In genomic region chr2:239009001-239009961, GRCh38 we compare ENCODE assay signal across 21 cellular contexts.
DNase-seq lines count a peak whose midpoint lies in the region; ATAC-seq, FAIRE-seq and TF ChIP-seq lines count a peak whose summit lies in the region.
"Had no signal": no experiment of that assay in that cellular context is flagged by ENCODE, and none has a peak within 500 bp of the region (broad histone marks: within the 10 kb centered on the region; RNA-seq: fewer than 3 reads in every experiment).

No MANE protein-coding gene starts in this region.

- H3K4me2 ChIP-seq in HepG2 (ENCODE audit: low read depth, low read length) (no peak overlapping the region), astrocyte (ENCODE audit: low read length) (no peak overlapping the region)

- H4K20me1 ChIP-seq in HepG2 (ENCODE audit: insufficient read depth, low read length) = peaks cover 2% of the 10 kb centered on the region; the same call in 1 of the 2 replicates
- no peaks in the 10 kb centered on the region for H4K20me1 ChIP-seq in astrocyte (ENCODE audit: insufficient read depth, low read length)

- no peak overlapping the region for H3K4me3 ChIP-seq in right lobe of liver
- H3K4me3 ChIP-seq in HepG2 (replicated peaks in 1 of 3; ENCODE audit: insufficient read depth in 1 of 3, low read depth in 2 of 3, low read length in 3 of 3) = no peak overlapping the region
- no peak overlapping the region for H3K4me3 ChIP-seq in astrocyte (ENCODE audit: insufficient read depth, low read depth, low read length)
- H3K4me3 ChIP-seq: cardiac muscle cell, dorsolateral prefrontal cortex, GM23248, right atrium auricular region, suprapubic skin had no signal

- TF ChIP-seq EP300 in HepG2 (IDR thresholded peaks at IDR 0.05; ENCODE audit: low read depth in 2 of 2, low read length in 2 of 2) (no peak), HepG2 (CRISPR knock-in tag; IDR thresholded peaks at IDR 0.05; ENCODE audit: borderline replicate concordance) (no peak)

- H3K4me1 Mint-ChIP-seq in astrocyte (ENCODE audit: low read depth, unreplicated experiment) = no peaks in the 10 kb centered on the region
- no peaks in the 10 kb centered on the region for H3K4me1 Mint-ChIP-seq in activated naive CD8-positive, alpha-beta T cell treated with anti-CD3 and anti-CD28 coated beads, Interleukin-2, amount 50 U/mL, for 24 hours
- H3K4me1 Mint-ChIP-seq: T-helper 17 cell had no signal

- H3K9ac ChIP-seq in HepG2 (ENCODE audit: insufficient read depth, low read depth, low read length) = no peak overlapping the region
- H3K9ac ChIP-seq in astrocyte (ENCODE audit: low read length) = no peak overlapping the region
- H3K9ac ChIP-seq: GM23248 had no signal

- WGBS in right lobe of liver (ENCODE audit: insufficient coverage, low coverage, low lambda C conversion rate, missing lambda C conversion rate) = 67% methylated on average over 22 of the region's 41 CpGs
- WGBS in HepG2 (ENCODE audit: low lambda C conversion rate) = 45% methylated on average over 41 of the region's 41 CpGs

- POLR2A ChIA-PET in HepG2 (lab: Yijun Ruan, JAX) = no interaction called here

- peaks cover 7% of the 10 kb centered on the region for H3K9me3 Mint-ChIP-seq in astrocyte (ENCODE audit: unreplicated experiment)
- H3K9me3 Mint-ChIP-seq in activated naive CD8-positive, alpha-beta T cell treated with anti-CD3 and anti-CD28 coated beads, Interleukin-2, amount 50 U/mL, for 24 hours = no peaks in the 10 kb centered on the region
- H3K9me3 Mint-ChIP-seq: CD8-positive, alpha-beta T cell had no signal

- peak in 2 of 3 donors; percentile 32 to 33 for DNase-seq in right lobe of liver
- no peak for DNase-seq in HepG2 (ENCODE audit: low spot score)
- DNase-seq in astrocyte (ENCODE audit: low read depth) = no peak
- peak; percentile 86 for DNase-seq in mesenteric fat pad (ENCODE audit: low spot score)
- no peak for DNase-seq in activated naive CD8-positive, alpha-beta T cell treated with anti-CD3 and anti-CD28 coated beads, Interleukin-2, amount 50 U/mL, for 24 hours
- DNase-seq in DMS114 treated with DMSO at 0.1 percent for 48 hours (lab: John Stamatoyannopoulos, UW; ENCODE audit: unreplicated experiment) = no peak
- no peak for DNase-seq in stimulated activated CD4-positive, alpha-beta T cell treated with anti-CD3 and anti-CD28 coated beads, Interleukin-15, amount 100 ng/mL, for 24 hours
- DNase-seq: amygdala; CD8-positive, alpha-beta T cell; GM23248; NCI-H226; T-helper 17 cell had no signal

- H3K27me3 ChIP-seq in right lobe of liver = no peaks in the 10 kb centered on the region
- peaks cover 19 to 94% of the 10 kb centered on the region in 2 experiments for H3K27me3 ChIP-seq in HepG2 (ENCODE audit: control insufficient read depth in 1 of 2, insufficient read depth in 2 of 2, low read length in 2 of 2)
- peaks cover 20% of the 10 kb centered on the region for H3K27me3 ChIP-seq in astrocyte (ENCODE audit: insufficient read depth, low read length)
- H3K27me3 ChIP-seq: cardiac muscle cell, right atrium auricular region had no signal

- in situ Hi-C loops in HepG2 (cut with HindIII; ENCODE audit: extremely low pct_ligation_motif_present, low pct_unique_long_range_greater_than_20kb) = no loop called here

- intact Hi-C loops in right lobe of liver (cut with DNase I) = no loop called here
- intact Hi-C loops in HepG2 (cut with micrococcal nuclease; ENCODE audit: unreplicated experiment) = no loop called here

- CTCF ChIA-PET in HepG2 (lab: Yijun Ruan, JAX; ENCODE audit: low intra/inter-chr PET ratio, low total read pairs) = no interaction called here

- peak overlapping the region; percentile 63 for H3K27ac Mint-ChIP-seq in astrocyte (ENCODE audit: unreplicated experiment)
- H3K27ac Mint-ChIP-seq in activated naive CD8-positive, alpha-beta T cell treated with anti-CD3 and anti-CD28 coated beads, Interleukin-2, amount 50 U/mL, for 24 hours = no peak overlapping the region
- H3K27ac Mint-ChIP-seq: CD8-positive, alpha-beta T cell; T-helper 17 cell had no signal

- no peak overlapping the region for H3K4me3 Mint-ChIP-seq in astrocyte (ENCODE audit: unreplicated experiment)
- H3K4me3 Mint-ChIP-seq in activated naive CD8-positive, alpha-beta T cell treated with anti-CD3 and anti-CD28 coated beads, Interleukin-2, amount 50 U/mL, for 24 hours = no peak overlapping the region
- H3K4me3 Mint-ChIP-seq: CD8-positive, alpha-beta T cell; T-helper 17 cell had no signal

- FAIRE-seq in HepG2 (lab: Jason Lieb, UNC) (no peak), astrocyte (lab: Jason Lieb, UNC) (no peak)
- FAIRE-seq: frontal cortex, GM12891 had no signal

- TF ChIP-seq POLR2A in right lobe of liver (IDR thresholded peaks at IDR 0.05) (no peak), HepG2 (IDR thresholded peaks at IDR 0.05; ENCODE audit: insufficient read depth in 1 of 2, low read depth in 2 of 2, low read length in 2 of 2) (no peak)

- H3K36me3 Mint-ChIP-seq in astrocyte (ENCODE audit: low read depth, unreplicated experiment) = no peaks in the 10 kb centered on the region
- no peaks in the 10 kb centered on the region for H3K36me3 Mint-ChIP-seq in activated naive CD8-positive, alpha-beta T cell treated with anti-CD3 and anti-CD28 coated beads, Interleukin-2, amount 50 U/mL, for 24 hours (ENCODE audit: low read depth)
- H3K36me3 Mint-ChIP-seq: CD8-positive, alpha-beta T cell had no signal

- H3K36me3 ChIP-seq in right lobe of liver = no peaks in the 10 kb centered on the region
- no peaks in the 10 kb centered on the region for H3K36me3 ChIP-seq in HepG2 (replicated peaks in 1 of 2; ENCODE audit: control insufficient read depth in 1 of 2, insufficient read depth in 2 of 2, low read length in 2 of 2)
- no peaks in the 10 kb centered on the region for H3K36me3 ChIP-seq in astrocyte (ENCODE audit: insufficient read depth, low read length)
- H3K36me3 ChIP-seq: cardiac muscle cell, neutrophil, right atrium auricular region, suprapubic skin had no signal

- H3K27ac ChIP-seq in right lobe of liver (no peak overlapping the region), HepG2 (ENCODE audit: extremely low read length, insufficient read depth, low read length) (no peak overlapping the region), astrocyte (ENCODE audit: low read depth, low read length) (no peak overlapping the region)
- H3K27ac ChIP-seq: cardiac muscle cell, dorsolateral prefrontal cortex, epithelial cell of prostate, GM23248, neutrophil, right atrium auricular region, suprapubic skin had no signal

- no peak overlapping the region for H2AFZ ChIP-seq in HepG2 (ENCODE audit: low read length)
- no peak overlapping the region for H2AFZ ChIP-seq in astrocyte (ENCODE audit: low read depth, low read length)
- H2AFZ ChIP-seq: GM23248 had no signal

- no peak for TF ChIP-seq CTCF in right lobe of liver (IDR thresholded peaks at IDR 0.05)
- TF ChIP-seq CTCF in HepG2 (CRISPR knock-in tag; IDR thresholded peaks at IDR 0.05) = no peak
- no peak for TF ChIP-seq CTCF in astrocyte (IDR thresholded peaks at IDR 0.05; ENCODE audit: insufficient read depth, low read depth, low read length)

- H3K9me3 ChIP-seq in right lobe of liver (no peaks in the 10 kb centered on the region), HepG2 (ENCODE audit: low read length) (no peaks in the 10 kb centered on the region), astrocyte (ENCODE audit: insufficient read depth, low read depth, low read length) (no peaks in the 10 kb centered on the region)
- H3K9me3 ChIP-seq: neutrophil, right atrium auricular region, suprapubic skin had no signal

- H3K4me1 ChIP-seq in right lobe of liver (no peaks in the 10 kb centered on the region), HepG2 (ENCODE audit: insufficient read depth, low read length) (no peaks in the 10 kb centered on the region), astrocyte (ENCODE audit: insufficient read depth, low read length) (no peaks in the 10 kb centered on the region)
- H3K4me1 ChIP-seq: right atrium auricular region, suprapubic skin had no signal

- ATAC-seq in right lobe of liver (peak in 2 of 4 donors; percentile 28), HepG2 (no peak)
- ATAC-seq in activated naive CD8-positive, alpha-beta T cell treated with anti-CD3 and anti-CD28 coated beads, Interleukin-2, amount 50 U/mL, for 24 hours = no peak
- ATAC-seq: CD8-positive, alpha-beta T cell; Panc1; T-helper 17 cell had no signal

- no peak for TF ChIP-seq RAD21 in HepG2 (CRISPR knock-in tag; IDR thresholded peaks at IDR 0.05)

- no TSS peak for BruUV-seq in HepG2 (replicated peaks; lab: Mats Ljungman, UMichigan)

- H3K79me2 ChIP-seq in HepG2 (ENCODE audit: insufficient read depth, low read length) (no peaks in the 10 kb centered on the region), astrocyte (ENCODE audit: insufficient read depth, low read length) (no peaks in the 10 kb centered on the region)

- H3K27me3 Mint-ChIP-seq in astrocyte (ENCODE audit: low read depth, unreplicated experiment) = peaks cover 43% of the 10 kb centered on the region
- peaks cover 14% of the 10 kb centered on the region for H3K27me3 Mint-ChIP-seq in activated naive CD8-positive, alpha-beta T cell treated with anti-CD3 and anti-CD28 coated beads, Interleukin-2, amount 50 U/mL, for 24 hours

TF ChIP-seq in HepG2, 621 proteins besides CTCF, POLR2A, EP300 and RAD21 (continues in another document):
- TF ChIP-seq ZNF10 (CRISPR knock-in tag; IDR thresholded peaks at IDR 0.05; ENCODE audit: borderline replicate concordance, low read depth) (no peak), ZNF431 (CRISPR knock-in tag; IDR thresholded peaks at IDR 0.05; ENCODE audit: borderline replicate concordance, low read depth) (no peak), CC2D1A (CRISPR knock-in tag; IDR thresholded peaks at IDR 0.05) (no peak), CHD4 (IDR thresholded peaks at IDR 0.05; ENCODE audit: borderline replicate concordance, low read length) (no peak), RBFOX2 (IDR thresholded peaks at IDR 0.05; ENCODE audit: low read depth, low read length) (no peak), FOXC1 (CRISPR knock-in tag; IDR thresholded peaks at IDR 0.05; ENCODE audit: borderline replicate concordance) (no peak), ZNF12 (CRISPR knock-in tag; IDR thresholded peaks at IDR 0.05) (no peak), ADNP (CRISPR knock-in tag; IDR thresholded peaks at IDR 0.05) (no peak), IKZF5 (CRISPR knock-in tag; IDR thresholded peaks at IDR 0.05) (no peak), XBP1 (CRISPR knock-in tag; IDR thresholded peaks at IDR 0.05) (no peak)

Comparison
In these comparisons a context has a peak if more than half of its experiments do, and no peak if none do; other contexts are left out.
1. DNase-seq: peak in right lobe of liver (2 of 3) and mesenteric fat pad (single experiment); none in HepG2 (single experiment), astrocyte (single experiment), activated naive CD8-positive, alpha-beta T cell treated with anti-CD3 and anti-CD28 coated beads, Interleukin-2, amount 50 U/mL, for 24 hours (single experiment), DMS114 treated with DMSO at 0.1 percent for 48 hours (single experiment) and stimulated activated CD4-positive, alpha-beta T cell treated with anti-CD3 and anti-CD28 coated beads, Interleukin-15, amount 100 ng/mL, for 24 hours (single experiment).